14 cellular contexts compared by ENCODE assay signal in genomic region chr20:58446938-58447265, GRCh38.
"Had no signal": no experiment of that assay in that cellular context is flagged by ENCODE, and none has a peak within 500 bp of the region (broad histone marks: within the 10 kb centered on the region; RNA-seq: fewer than 3 reads in every experiment).

No MANE protein-coding gene starts in this region.

- H3K9me3 Mint-ChIP-seq: activated B cell treated with CpG ODN at 0.5 μM for 24 hours; activated naive CD4-positive, alpha-beta T cell treated with anti-CD3 and anti-CD28 coated beads, Interleukin-2, amount 50 U/mL, for 72 hours; activated T-cell treated with anti-CD3 and anti-CD28 coated beads, Interleukin-2, amount 50 U/mL, for 24 hours; type B pancreatic cell had no signal

- H3K4me3 Mint-ChIP-seq: activated B cell treated with CpG ODN at 0.5 μM for 24 hours; activated T-cell treated with anti-CD3 and anti-CD28 coated beads, Interleukin-2, amount 50 U/mL, for 24 hours; type B pancreatic cell had no signal

- H3K36me3 Mint-ChIP-seq: activated naive CD4-positive, alpha-beta T cell treated with anti-CD3 and anti-CD28 coated beads, Interleukin-2, amount 50 U/mL, for 72 hours had no signal

- H3K36me3 ChIP-seq: colonic mucosa had no signal

- H3K4me1 ChIP-seq: colonic mucosa had no signal

- H3K9me3 ChIP-seq: colonic mucosa, left ventricle myocardium inferior, neutrophil had no signal

- H3K4me3 ChIP-seq: colonic mucosa, left ventricle myocardium inferior, SK-N-MC had no signal

- H3K27me3 ChIP-seq: colonic mucosa, neutrophil had no signal

- H3K27ac Mint-ChIP-seq: activated B cell treated with CpG ODN at 0.5 μM for 24 hours; activated naive CD4-positive, alpha-beta T cell treated with anti-CD3 and anti-CD28 coated beads, Interleukin-2, amount 50 U/mL, for 72 hours; type B pancreatic cell had no signal

- DNase-seq: activated B cell treated with CpG ODN at 0.5 μM for 24 hours; activated CD4-positive, alpha-beta T cell treated with anti-CD3 and anti-CD28 coated beads, Interleukin-2, amount 50 U/mL, for 4 hours; activated effector memory CD4-positive, alpha-beta T cell treated with Interleukin-2 at 50 U/mL for 16 hours; activated T-cell treated with anti-CD3 and anti-CD28 coated beads, Interleukin-2, amount 50 U/mL, for 24 hours; aorta; colonic mucosa; foreskin melanocyte; left ventricle myocardium inferior; right cardiac atrium; small intestine had no signal

- ATAC-seq: activated naive CD4-positive, alpha-beta T cell treated with anti-CD3 and anti-CD28 coated beads, Interleukin-2, amount 50 U/mL, for 72 hours; right cardiac atrium had no signal

- H3K27me3 Mint-ChIP-seq: activated B cell treated with CpG ODN at 0.5 μM for 24 hours; activated T-cell treated with anti-CD3 and anti-CD28 coated beads, Interleukin-2, amount 50 U/mL, for 24 hours; type B pancreatic cell had no signal

- H3K27ac ChIP-seq: colonic mucosa, left ventricle myocardium inferior, neutrophil, SK-N-MC had no signal
